1 cellular context compared by ENCODE assay signal in genomic region chrX:154998204-154998880, GRCh38.
A peak's percentile ranks its signal among the peaks of the same experiment; 100 is the strongest.
TF ChIP-seq lines count a peak whose summit lies in the region.

No MANE protein-coding gene starts in this region.

TF ChIP-seq in K562, 482 proteins besides CTCF, POLR2A, EP300 and RAD21 (continued from another document):
- TF ChIP-seq NKRF (IDR thresholded peaks at IDR 0.05; ENCODE audit: borderline replicate concordance) (no peak), BRD4 (IDR thresholded peaks at IDR 0.05) (no peak), MYBL2 (IDR thresholded peaks at IDR 0.05; ENCODE audit: low read depth) (no peak), MYBL2 (CRISPR knock-in tag; IDR thresholded peaks at IDR 0.05; ENCODE audit: borderline replicate concordance) (no peak), ZNF740 (CRISPR knock-in tag; IDR thresholded peaks at IDR 0.05) (no peak), ZNF740 (tag; IDR thresholded peaks at IDR 0.05) (no peak), TEAD2 (tag; IDR thresholded peaks at IDR 0.05) (no peak), ZBTB12 (CRISPR knock-in tag; IDR thresholded peaks at IDR 0.05) (no peak), CBFA2T2 (conservative IDR thresholded peaks at IDR 0.05) (peak; percentile 54), ARID1B (IDR thresholded peaks at IDR 0.05) (no peak), ZNF407 (IDR thresholded peaks at IDR 0.05; ENCODE audit: low read depth) (no peak), BCL6 (CRISPR knock-in tag; IDR thresholded peaks at IDR 0.05) (no peak), ZNF212 (CRISPR knock-in tag; IDR thresholded peaks at IDR 0.05) (no peak), AFF4 (CRISPR knock-in tag; IDR thresholded peaks at IDR 0.05) (no peak), NFIC (IDR thresholded peaks at IDR 0.05) (no peak), USF2 (CRISPR knock-in tag; IDR thresholded peaks at IDR 0.05) (no peak), CBFA2T3 (IDR thresholded peaks at IDR 0.05) (peak; percentile 70), ZNF76 (CRISPR knock-in tag; IDR thresholded peaks at IDR 0.05; ENCODE audit: borderline replicate concordance) (no peak), ESRRB (CRISPR knock-in tag; IDR thresholded peaks at IDR 0.05; ENCODE audit: borderline replicate concordance) (no peak), ZC3H8 (IDR thresholded peaks at IDR 0.05) (no peak), HES1 (IDR thresholded peaks at IDR 0.05; ENCODE audit: low read depth) (no peak), TAL1 (IDR thresholded peaks at IDR 0.05) (peak; percentile 20; the same call in 1 of the 2 replicates), PRDM10 (IDR thresholded peaks at IDR 0.05; ENCODE audit: partially characterized antibody) (peak; percentile 12), ZNF311 (CRISPR knock-in tag; IDR thresholded peaks at IDR 0.05) (no peak), ZZZ3 (IDR thresholded peaks at IDR 0.05) (no peak), HLTF (IDR thresholded peaks at IDR 0.05) (no peak), SMAD1 (IDR thresholded peaks at IDR 0.05; ENCODE audit: low read depth, low read length, partially characterized antibody) (no peak), PPARD (CRISPR knock-in tag; IDR thresholded peaks at IDR 0.05) (no peak), NFRKB (IDR thresholded peaks at IDR 0.05; ENCODE audit: low read depth) (no peak), ZNF280A (IDR thresholded peaks at IDR 0.05; ENCODE audit: low read depth, partially characterized antibody) (no peak), ATF1 (CRISPR knock-in tag; IDR thresholded peaks at IDR 0.05) (no peak), ATF1 (tag; IDR thresholded peaks at IDR 0.05) (no peak), ZNF707 (CRISPR knock-in tag; conservative IDR thresholded peaks at IDR 0.05) (no peak), SIN3B (IDR thresholded peaks at IDR 0.05; ENCODE audit: low read depth) (no peak), KDM2B (CRISPR knock-in tag; IDR thresholded peaks at IDR 0.05) (no peak), ZNF507 (tag; conservative IDR thresholded peaks at IDR 0.05) (no peak), MEIS2 (IDR thresholded peaks at IDR 0.05; ENCODE audit: partially characterized antibody) (no peak), ZNF551 (CRISPR knock-in tag; IDR thresholded peaks at IDR 0.05) (no peak)
